20 cellular contexts compared by ENCODE assay signal in genomic region chr6:68038815-68039408, GRCh38.
"Had no signal": no experiment of that assay in that cellular context is flagged by ENCODE, and none has a peak within 500 bp of the region (broad histone marks: within the 10 kb centered on the region; RNA-seq: fewer than 3 reads in every experiment).

No MANE protein-coding gene starts in this region.

- H3K4me3 ChIP-seq: ascending aorta, lower lobe of right lung, psoas muscle, right lobe of liver, upper lobe of left lung had no signal

- FAIRE-seq: bronchial epithelial cell, TTC549 had no signal

- ATAC-seq: activated naive CD8-positive, alpha-beta T cell treated with anti-CD3 and anti-CD28 coated beads, Interleukin-2, amount 50 U/mL, for 24 hours; foreskin keratinocyte; left cardiac atrium; lower lobe of right lung; naive thymus-derived CD4-positive, alpha-beta T cell; psoas muscle; right lobe of liver; T-helper 17 cell had no signal

- H3K27ac ChIP-seq: ascending aorta, foreskin keratinocyte, lower lobe of right lung, psoas muscle, right lobe of liver, upper lobe of left lung had no signal

- H3K27ac Mint-ChIP-seq: activated CD4-positive, alpha-beta T cell treated with anti-CD3 and anti-CD28 coated beads, Interleukin-2, amount 10 ng/mL, durations not matched to agents 7 days and 5 days; activated naive CD8-positive, alpha-beta T cell treated with anti-CD3 and anti-CD28 coated beads, Interleukin-2, amount 50 U/mL, for 24 hours; immature natural killer cell; naive thymus-derived CD4-positive, alpha-beta T cell; T-helper 17 cell had no signal

- H3K36me3 ChIP-seq: ascending aorta, lower lobe of right lung, right lobe of liver, upper lobe of left lung had no signal

- H3K4me1 ChIP-seq: ascending aorta, foreskin keratinocyte, lower lobe of right lung, psoas muscle, right lobe of liver, upper lobe of left lung had no signal

- H3K36me3 Mint-ChIP-seq: naive thymus-derived CD4-positive, alpha-beta T cell had no signal

- DNase-seq: activated CD4-positive, alpha-beta T cell treated with anti-CD3 and anti-CD28 coated beads, Interleukin-2, amount 10 ng/mL, durations not matched to agents 7 days and 5 days; activated CD4-positive, CD25-positive, alpha-beta regulatory T cell; activated CD8-positive, alpha-beta memory T cell treated with anti-CD3 and anti-CD28 coated beads for 24 hours; activated naive CD4-positive, alpha-beta T cell treated with Interleukin-2 at 50 U/mL for 16 hours; activated naive CD8-positive, alpha-beta T cell treated with anti-CD3 and anti-CD28 coated beads, Interleukin-2, amount 50 U/mL, for 24 hours; foreskin keratinocyte; head of caudate nucleus; immature natural killer cell; left cardiac atrium; lower lobe of right lung; naive thymus-derived CD4-positive, alpha-beta T cell; psoas muscle; right lobe of liver; stimulated activated CD4-positive, alpha-beta T cell treated with anti-CD3 and anti-CD28 coated beads, Interleukin-2, amount 100 ng/mL, for 24 hours; stimulated activated naive CD4-positive, alpha-beta T cell treated with Interleukin-2 at 50 U/mL for 16 hours; T-helper 17 cell; upper lobe of left lung had no signal

- H3K4me3 Mint-ChIP-seq: activated CD4-positive, alpha-beta T cell treated with anti-CD3 and anti-CD28 coated beads, Interleukin-2, amount 10 ng/mL, durations not matched to agents 7 days and 5 days; activated naive CD8-positive, alpha-beta T cell treated with anti-CD3 and anti-CD28 coated beads, Interleukin-2, amount 50 U/mL, for 24 hours; immature natural killer cell; naive thymus-derived CD4-positive, alpha-beta T cell; T-helper 17 cell had no signal

- H3K9me3 ChIP-seq: ascending aorta, lower lobe of right lung, right lobe of liver, upper lobe of left lung had no signal

- H3K27me3 ChIP-seq: ascending aorta, foreskin keratinocyte, right lobe of liver, upper lobe of left lung had no signal

- H3K4me1 Mint-ChIP-seq: activated CD4-positive, alpha-beta T cell treated with anti-CD3 and anti-CD28 coated beads, Interleukin-2, amount 10 ng/mL, durations not matched to agents 7 days and 5 days; activated naive CD8-positive, alpha-beta T cell treated with anti-CD3 and anti-CD28 coated beads, Interleukin-2, amount 50 U/mL, for 24 hours; naive thymus-derived CD4-positive, alpha-beta T cell; T-helper 17 cell had no signal

- H3K27me3 Mint-ChIP-seq: activated CD4-positive, alpha-beta T cell treated with anti-CD3 and anti-CD28 coated beads, Interleukin-2, amount 10 ng/mL, durations not matched to agents 7 days and 5 days; activated naive CD8-positive, alpha-beta T cell treated with anti-CD3 and anti-CD28 coated beads, Interleukin-2, amount 50 U/mL, for 24 hours; naive thymus-derived CD4-positive, alpha-beta T cell; T-helper 17 cell had no signal
